ENCODE assay signal across 10 cellular contexts in the genomic region with DNA sequence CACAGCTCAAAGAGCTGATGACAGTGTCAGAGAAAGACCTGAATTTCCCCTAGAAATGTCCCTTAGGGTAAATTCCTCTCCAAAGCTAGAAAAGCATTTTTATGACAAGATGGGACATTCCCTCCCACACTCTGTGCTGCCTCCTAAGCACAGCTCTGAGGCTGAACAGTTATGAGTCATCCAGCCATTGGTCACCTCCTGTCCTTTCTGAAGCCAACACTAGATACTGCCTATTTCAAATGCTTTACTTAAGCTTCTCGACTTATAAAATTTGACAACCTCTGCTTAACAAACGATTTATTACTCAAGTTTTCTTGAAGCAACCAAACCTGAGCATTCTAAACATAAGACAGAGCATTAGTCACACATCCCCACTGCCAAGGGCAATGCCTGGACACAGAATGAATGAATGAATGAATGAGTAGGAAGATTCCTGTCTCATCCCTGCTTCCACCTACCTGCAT. TPM values are rescaled to one million over a fixed set of nuclear protein-coding genes. Genes with fewer than 3 reads are reported as not detected.
DNase-seq lines count a peak whose midpoint lies in the region; ATAC-seq and TF ChIP-seq lines count a peak whose summit lies in the region.
"Had no signal": no experiment of that assay in that cellular context is flagged by ENCODE, and none has a peak within 500 bp of the region (broad histone marks: within the 10 kb centered on the region; RNA-seq: fewer than 3 reads in every experiment).

No MANE protein-coding gene starts in this region.

- no peaks in the 10 kb centered on the region for H3K36me3 Mint-ChIP-seq in activated naive CD4-positive, alpha-beta T cell treated with anti-CD3 and anti-CD28 coated beads for 36 hours (ENCODE audit: low read depth)
- H3K36me3 Mint-ChIP-seq in activated naive CD4-positive, alpha-beta T cell treated with anti-CD3 and anti-CD28 coated beads, Interleukin-2, amount 10 ng/mL, durations not matched to agents 7 days and 5 days, result no peaks in the 10 kb centered on the region
- H3K36me3 Mint-ChIP-seq in activated B cell treated with CpG ODN at 0.5 μM for 24 hours (ENCODE audit: low read depth), result no peaks in the 10 kb centered on the region
- no peaks in the 10 kb centered on the region for H3K36me3 Mint-ChIP-seq in activated CD4-positive, alpha-beta memory T cell treated with anti-CD3 and anti-CD28 coated beads for 36 hours

- no peaks in the 10 kb centered on the region for H3K9me3 ChIP-seq in psoas muscle
- H3K9me3 ChIP-seq in suprapubic skin, result no peaks in the 10 kb centered on the region
- H3K9me3 ChIP-seq: BLaER1 had no signal

- peak; percentile 30 for DNase-seq in activated naive CD4-positive, alpha-beta T cell treated with anti-CD3 and anti-CD28 coated beads for 36 hours
- DNase-seq in activated naive CD4-positive, alpha-beta T cell treated with anti-CD3 and anti-CD28 coated beads, Interleukin-2, amount 10 ng/mL, durations not matched to agents 7 days and 5 days, result no peak
- DNase-seq in activated B cell treated with CpG ODN at 0.5 μM for 24 hours (no peak), psoas muscle (no peak), suprapubic skin (ENCODE audit: low spot score in 2 of 2) (no peak), NCI-H510A (lab: John Stamatoyannopoulos, UW) (no peak)
- no peak for DNase-seq in activated CD4-positive, alpha-beta memory T cell treated with anti-CD3 and anti-CD28 coated beads for 36 hours

- H3K36me3 ChIP-seq in psoas muscle (ENCODE audit: insufficient read depth in 1 of 2, low read depth in 1 of 2) (no peaks in the 10 kb centered on the region), suprapubic skin (no peaks in the 10 kb centered on the region)
- H3K36me3 ChIP-seq: BLaER1 had no signal

- H3K27me3 ChIP-seq in psoas muscle (ENCODE audit: insufficient read depth in 3 of 3, low read length in 2 of 3) (no peaks in the 10 kb centered on the region), suprapubic skin (no peaks in the 10 kb centered on the region)
- H3K27me3 ChIP-seq: BLaER1 had no signal

- ATAC-seq in HG03066 (IDR thresholded peaks at IDR 0.05; ENCODE audit: low read depth, unreplicated experiment) (peak; percentile 58), activated B cell treated with CpG ODN at 0.5 μM for 24 hours (ENCODE audit: low read depth) (peak; percentile 85), psoas muscle (peak in 3 of 4 donors; percentile 58 to 68 (median 62))

- no peak overlapping the region for H3K27ac Mint-ChIP-seq in activated naive CD4-positive, alpha-beta T cell treated with anti-CD3 and anti-CD28 coated beads for 36 hours
- no peak overlapping the region for H3K27ac Mint-ChIP-seq in activated naive CD4-positive, alpha-beta T cell treated with anti-CD3 and anti-CD28 coated beads, Interleukin-2, amount 10 ng/mL, durations not matched to agents 7 days and 5 days
- no peak overlapping the region for H3K27ac Mint-ChIP-seq in activated B cell treated with CpG ODN at 0.5 μM for 24 hours
- no peak overlapping the region for H3K27ac Mint-ChIP-seq in activated CD4-positive, alpha-beta memory T cell treated with anti-CD3 and anti-CD28 coated beads for 36 hours

- WGBS in psoas muscle, 3 donors, result 45 to 58% (median 48%) methylated on average over 2 of the region's 2 CpGs
- 40% methylated on average over 2 of the region's 2 CpGs for WGBS in suprapubic skin

- no peaks in the 10 kb centered on the region for H3K9me3 Mint-ChIP-seq in activated naive CD4-positive, alpha-beta T cell treated with anti-CD3 and anti-CD28 coated beads for 36 hours
- no peaks in the 10 kb centered on the region for H3K9me3 Mint-ChIP-seq in activated naive CD4-positive, alpha-beta T cell treated with anti-CD3 and anti-CD28 coated beads, Interleukin-2, amount 10 ng/mL, durations not matched to agents 7 days and 5 days
- no peaks in the 10 kb centered on the region for H3K9me3 Mint-ChIP-seq in activated B cell treated with CpG ODN at 0.5 μM for 24 hours
- H3K9me3 Mint-ChIP-seq in activated CD4-positive, alpha-beta memory T cell treated with anti-CD3 and anti-CD28 coated beads for 36 hours, result no peaks in the 10 kb centered on the region

- CTCF ChIA-PET in activated naive CD4-positive, alpha-beta T cell treated with anti-CD3 and anti-CD28 coated beads for 36 hours (lab: Charles Lee), result no interaction called here
- CTCF ChIA-PET in activated naive CD4-positive, alpha-beta T cell treated with anti-CD3 and anti-CD28 coated beads, Interleukin-2, amount 10 ng/mL, durations not matched to agents 7 days and 5 days (lab: Charles Lee), result no interaction called here
- CTCF ChIA-PET in activated B cell treated with CpG ODN at 0.5 μM for 24 hours (lab: Charles Lee), result no interaction called here
- CTCF ChIA-PET in activated CD4-positive, alpha-beta memory T cell treated with anti-CD3 and anti-CD28 coated beads for 36 hours (lab: Charles Lee), result no interaction called here

- peaks cover 11% of the 10 kb centered on the region for H3K4me1 Mint-ChIP-seq in activated naive CD4-positive, alpha-beta T cell treated with anti-CD3 and anti-CD28 coated beads for 36 hours (ENCODE audit: low read depth)
- peaks cover 13% of the 10 kb centered on the region for H3K4me1 Mint-ChIP-seq in activated naive CD4-positive, alpha-beta T cell treated with anti-CD3 and anti-CD28 coated beads, Interleukin-2, amount 10 ng/mL, durations not matched to agents 7 days and 5 days
- peaks cover 35% of the 10 kb centered on the region for H3K4me1 Mint-ChIP-seq in activated B cell treated with CpG ODN at 0.5 μM for 24 hours
- peaks cover 12% of the 10 kb centered on the region for H3K4me1 Mint-ChIP-seq in activated CD4-positive, alpha-beta memory T cell treated with anti-CD3 and anti-CD28 coated beads for 36 hours (ENCODE audit: low read depth)

- POLR2A ChIA-PET in activated B cell treated with CpG ODN at 0.5 μM for 24 hours (lab: Charles Lee), result interaction anchor here (1.2 kb wide), 1 partner anchor 9 kb away, joined by 4 read pairs; no protein-coding TSS in a partner anchor
- POLR2A ChIA-PET in activated CD4-positive, alpha-beta memory T cell treated with anti-CD3 and anti-CD28 coated beads for 36 hours (lab: Charles Lee), result interaction anchor here (1.0 kb wide), 1 partner anchor 10 kb away, joined by 4 read pairs; no protein-coding TSS in a partner anchor

- TF ChIP-seq EP300 in suprapubic skin (IDR thresholded peaks at IDR 0.05), result no peak

- intact Hi-C loops in activated naive CD4-positive, alpha-beta T cell treated with anti-CD3 and anti-CD28 coated beads for 36 hours (cut with micrococcal nuclease), result loop anchor here (2.0 kb wide), 1 partner anchor 36 kb away; a partner anchor contains a TSS
- intact Hi-C loops in activated B cell treated with CpG ODN at 0.5 μM for 24 hours (cut with micrococcal nuclease), result no loop called here
- intact Hi-C loops in psoas muscle (cut with DNase I), result no loop called here
- intact Hi-C loops in activated CD4-positive, alpha-beta memory T cell treated with anti-CD3 and anti-CD28 coated beads for 36 hours (cut with micrococcal nuclease), result loop anchor here (5.0 kb wide), 1 partner anchor 33 kb away; a partner anchor contains a TSS

- H3K4me3 ChIP-seq in psoas muscle, result no peak overlapping the region
- H3K4me3 ChIP-seq in suprapubic skin, result no peak overlapping the region
- H3K4me3 ChIP-seq: BLaER1 had no signal

- TF ChIP-seq POLR2A in suprapubic skin (IDR thresholded peaks at IDR 0.05), result no peak

- H3K4me3 Mint-ChIP-seq in activated naive CD4-positive, alpha-beta T cell treated with anti-CD3 and anti-CD28 coated beads for 36 hours, result no peak overlapping the region
- no peak overlapping the region for H3K4me3 Mint-ChIP-seq in activated naive CD4-positive, alpha-beta T cell treated with anti-CD3 and anti-CD28 coated beads, Interleukin-2, amount 10 ng/mL, durations not matched to agents 7 days and 5 days
- no peak overlapping the region for H3K4me3 Mint-ChIP-seq in activated B cell treated with CpG ODN at 0.5 μM for 24 hours
- H3K4me3 Mint-ChIP-seq in activated CD4-positive, alpha-beta memory T cell treated with anti-CD3 and anti-CD28 coated beads for 36 hours, result no peak overlapping the region

- no peak overlapping the region for H3K27ac ChIP-seq in psoas muscle
- H3K27ac ChIP-seq in suprapubic skin, result no peak overlapping the region
- H3K27ac ChIP-seq: BLaER1 had no signal

- H3K27me3 Mint-ChIP-seq in activated naive CD4-positive, alpha-beta T cell treated with anti-CD3 and anti-CD28 coated beads for 36 hours (ENCODE audit: low read depth), result peaks cover 26% of the 10 kb centered on the region
- H3K27me3 Mint-ChIP-seq in activated naive CD4-positive, alpha-beta T cell treated with anti-CD3 and anti-CD28 coated beads, Interleukin-2, amount 10 ng/mL, durations not matched to agents 7 days and 5 days, result peaks cover 36% of the 10 kb centered on the region
- H3K27me3 Mint-ChIP-seq in activated B cell treated with CpG ODN at 0.5 μM for 24 hours, result peaks cover 5% of the 10 kb centered on the region
- peaks cover 23% of the 10 kb centered on the region for H3K27me3 Mint-ChIP-seq in activated CD4-positive, alpha-beta memory T cell treated with anti-CD3 and anti-CD28 coated beads for 36 hours

- TF ChIP-seq CTCF in activated B cell treated with CpG ODN at 0.5 μM for 24 hours (IDR thresholded peaks at IDR 0.05) (no peak), psoas muscle (IDR thresholded peaks at IDR 0.05) (no peak), suprapubic skin (IDR thresholded peaks at IDR 0.05) (no peak)

- H3K4me1 ChIP-seq in psoas muscle, result peaks cover 5% of the 10 kb centered on the region
- H3K4me1 ChIP-seq in suprapubic skin, result no peaks in the 10 kb centered on the region

RNA-seq across cellular contexts. Expression of a gene that starts 35.4 kb away (rescaled TPM):
- total RNA-seq in activated naive CD4-positive, alpha-beta T cell treated with anti-CD3 and anti-CD28 coated beads for 36 hours, result 1 to 10 TPM; 2.7 to 3.6 TPM
- total RNA-seq in activated B cell treated with CpG ODN at 0.5 μM for 24 hours, result 3.1 and 3.8 TPM in 2 replicates
- 10 to 100 TPM in 1 of 4 donors, 1 to 10 TPM in 3; 4.1 to 13.3 (median 9.0) TPM for total RNA-seq in psoas muscle
- 1 to 10 TPM in 2 of 3 donors, under 1 TPM in 1; 0.98 to 6.7 (median 4.0) TPM for polyA plus RNA-seq in psoas muscle
- total RNA-seq in suprapubic skin, result 1 to 10 TPM; 1.8 to 3.4 (median 2.2) TPM
- total RNA-seq in activated CD4-positive, alpha-beta memory T cell treated with anti-CD3 and anti-CD28 coated beads for 36 hours, result 1 to 10 TPM; 2.6 to 3.3 TPM
- total RNA-seq: myocyte had no signal

RNA-seq across cellular contexts. Expression of a gene that starts 57.3 kb away (rescaled TPM):
- total RNA-seq in activated naive CD4-positive, alpha-beta T cell treated with anti-CD3 and anti-CD28 coated beads for 36 hours, result not detected
- not detected in 2 replicates for total RNA-seq in activated B cell treated with CpG ODN at 0.5 μM for 24 hours
- not detected for total RNA-seq in psoas muscle
- under 1 TPM in 2 of 3 donors, not detected in 1; 0.21 to 0.25 TPM for polyA plus RNA-seq in psoas muscle
- not detected for total RNA-seq in suprapubic skin
- total RNA-seq in activated CD4-positive, alpha-beta memory T cell treated with anti-CD3 and anti-CD28 coated beads for 36 hours, result not detected
- total RNA-seq: myocyte had no signal

Comparison
In these comparisons a context has a peak if more than half of its experiments do, and no peak if none do; other contexts are left out.
1. intact Hi-C loops: an anchor here in activated naive CD4-positive, alpha-beta T cell treated with anti-CD3 and anti-CD28 coated beads for 36 hours (2.0 kb wide) and activated CD4-positive, alpha-beta memory T cell treated with anti-CD3 and anti-CD28 coated beads for 36 hours (5.0 kb wide); none called in activated B cell treated with CpG ODN at 0.5 μM for 24 hours and psoas muscle.